Comparison of ENCODE assay signal across 18 cellular contexts in the genomic region with DNA sequence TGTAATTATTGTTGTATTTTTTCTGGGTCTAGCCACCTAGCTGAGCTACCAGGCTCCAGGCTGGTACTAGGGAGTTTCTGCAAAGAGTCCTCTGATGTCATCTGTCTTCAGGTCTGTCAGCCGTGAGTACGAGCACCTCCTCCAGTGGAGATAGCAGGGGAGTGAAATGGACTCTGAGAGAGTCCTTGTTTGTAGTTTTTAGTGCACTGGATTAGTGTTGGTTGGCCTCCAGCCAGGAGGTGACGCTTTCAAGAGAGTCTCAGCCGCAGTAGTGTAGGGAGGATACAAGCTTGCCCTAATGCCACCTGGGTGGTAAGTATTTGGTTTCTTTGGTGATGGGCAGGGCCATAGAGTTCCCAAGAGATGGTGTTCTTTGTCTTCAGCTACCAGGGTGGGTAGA.
"Had no signal": no experiment of that assay in that cellular context is flagged by ENCODE, and none has a peak within 500 bp of the region (broad histone marks: within the 10 kb centered on the region; RNA-seq: fewer than 3 reads in every experiment).

No MANE protein-coding gene starts in this region.

- H3K4me1 ChIP-seq: ascending aorta, body of pancreas had no signal

- H3K9me3 ChIP-seq: body of pancreas had no signal

- H3K36me3 ChIP-seq: ascending aorta had no signal

- H3K27me3 ChIP-seq: ascending aorta, body of pancreas had no signal

- H3K4me3 ChIP-seq: ascending aorta, body of pancreas had no signal

- H3K27ac ChIP-seq: ascending aorta, body of pancreas had no signal

- ATAC-seq: activated CD4-positive, CD25-positive, alpha-beta regulatory T cell treated with anti-CD3 and anti-CD28 coated beads, Interleukin-2, amount 50 U/mL, for 24 hours; activated CD8-positive, alpha-beta T cell treated with anti-CD3 and anti-CD28 coated beads, Interleukin-2, amount 10 ng/mL, durations not matched to agents 7 days and 5 days; body of pancreas; PC-3 had no signal

- DNase-seq: activated CD4-positive, alpha-beta T cell treated with anti-CD3 and anti-CD28 coated beads for 4 hours; activated CD8-positive, alpha-beta memory T cell treated with anti-CD3 and anti-CD28 coated beads, Interleukin-2, amount 50 U/mL, for 48 hours; activated CD8-positive, alpha-beta T cell treated with anti-CD3 and anti-CD28 coated beads, Interleukin-2, amount 10 ng/mL, durations not matched to agents 7 days and 5 days; activated T-cell treated with anti-CD3 and anti-CD28 coated beads, Interleukin-2, amount 50 U/mL, for 1 hour; body of pancreas; central memory CD4-positive, alpha-beta T cell; MM.1S; NCI-H1105 treated with DMSO at 0.1 percent for 48 hours; NCI-H1436 treated with DMSO at 0.1 percent for 48 hours; NCI-H2081; NCI-H2171; NCI-H2227 treated with DMSO at 0.1 percent for 48 hours; NCI-H510A; NCI-H526 treated with DMSO at 0.1 percent for 48 hours; PC-3; SHP77 treated with DMSO at 0.1 percent for 48 hours had no signal
